In genomic region chr10:69269761-69270160, GRCh38 we compare ENCODE assay signal across 1 cellular context.
TF ChIP-seq lines count a peak whose summit lies in the region.

No MANE protein-coding gene starts in this region.

TF ChIP-seq in K562, 482 proteins besides CTCF, POLR2A, EP300 and RAD21 (continued from another document):
- TF ChIP-seq, protein P1, sequence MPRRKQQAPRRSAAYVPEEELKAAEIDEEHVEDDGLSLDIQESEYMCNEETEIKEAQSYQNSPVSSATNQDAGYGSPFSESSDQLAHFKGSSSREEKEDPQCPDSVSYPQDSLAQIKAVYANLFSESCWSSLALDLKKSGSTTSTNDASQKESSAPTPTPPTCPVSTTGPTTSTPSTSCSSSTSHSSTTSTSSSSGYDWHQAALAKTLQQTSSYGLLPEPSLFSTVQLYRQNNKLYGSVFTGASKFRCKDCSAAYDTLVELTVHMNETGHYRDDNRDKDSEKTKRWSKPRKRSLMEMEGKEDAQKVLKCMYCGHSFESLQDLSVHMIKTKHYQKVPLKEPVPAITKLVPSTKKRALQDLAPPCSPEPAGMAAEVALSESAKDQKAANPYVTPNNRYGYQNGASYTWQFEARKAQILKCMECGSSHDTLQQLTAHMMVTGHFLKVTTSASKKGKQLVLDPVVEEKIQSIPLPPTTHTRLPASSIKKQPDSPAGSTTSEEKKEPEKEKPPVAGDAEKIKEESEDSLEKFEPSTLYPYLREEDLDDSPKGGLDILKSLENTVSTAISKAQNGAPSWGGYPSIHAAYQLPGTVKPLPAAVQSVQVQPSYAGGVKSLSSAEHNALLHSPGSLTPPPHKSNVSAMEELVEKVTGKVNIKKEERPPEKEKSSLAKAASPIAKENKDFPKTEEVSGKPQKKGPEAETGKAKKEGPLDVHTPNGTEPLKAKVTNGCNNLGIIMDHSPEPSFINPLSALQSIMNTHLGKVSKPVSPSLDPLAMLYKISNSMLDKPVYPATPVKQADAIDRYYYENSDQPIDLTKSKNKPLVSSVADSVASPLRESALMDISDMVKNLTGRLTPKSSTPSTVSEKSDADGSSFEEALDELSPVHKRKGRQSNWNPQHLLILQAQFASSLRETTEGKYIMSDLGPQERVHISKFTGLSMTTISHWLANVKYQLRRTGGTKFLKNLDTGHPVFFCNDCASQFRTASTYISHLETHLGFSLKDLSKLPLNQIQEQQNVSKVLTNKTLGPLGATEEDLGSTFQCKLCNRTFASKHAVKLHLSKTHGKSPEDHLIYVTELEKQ (CRISPR knock-in tag; IDR thresholded peaks at IDR 0.05), result no peak
- TF ChIP-seq TRIM25 (IDR thresholded peaks at IDR 0.05; ENCODE audit: borderline replicate concordance) (no peak), ZNF830 (CRISPR knock-in tag; IDR thresholded peaks at IDR 0.05) (no peak), ZNF551 (CRISPR knock-in tag; IDR thresholded peaks at IDR 0.05) (no peak), NCOA1 (IDR thresholded peaks at IDR 0.05; ENCODE audit: low read depth) (no peak), E2F3 (CRISPR knock-in tag; IDR thresholded peaks at IDR 0.05) (no peak), BCL6 (CRISPR knock-in tag; IDR thresholded peaks at IDR 0.05) (no peak), SRF (CRISPR knock-in tag; IDR thresholded peaks at IDR 0.05) (no peak), BACH1 (tag; IDR thresholded peaks at IDR 0.05) (no peak), ZBTB43 (CRISPR knock-in tag; IDR thresholded peaks at IDR 0.05) (no peak), PHB (CRISPR knock-in tag; IDR thresholded peaks at IDR 0.05) (no peak), ZNF507 (tag; conservative IDR thresholded peaks at IDR 0.05) (no peak), HNRNPH1 (optimal IDR thresholded peaks at IDR 0.05; ENCODE audit: low read depth, low read length) (no peak), ARHGAP35 (IDR thresholded peaks at IDR 0.05; ENCODE audit: partially characterized antibody) (no peak), EZH2 (IDR thresholded peaks at IDR 0.05; ENCODE audit: borderline replicate concordance, low read depth, low read length) (no peak), GATA2 (CRISPR knock-in tag; IDR thresholded peaks at IDR 0.05) (no peak), ZNF165 (CRISPR knock-in tag; IDR thresholded peaks at IDR 0.05; ENCODE audit: borderline replicate concordance) (no peak)
- TF ChIP-seq, protein P2, sequence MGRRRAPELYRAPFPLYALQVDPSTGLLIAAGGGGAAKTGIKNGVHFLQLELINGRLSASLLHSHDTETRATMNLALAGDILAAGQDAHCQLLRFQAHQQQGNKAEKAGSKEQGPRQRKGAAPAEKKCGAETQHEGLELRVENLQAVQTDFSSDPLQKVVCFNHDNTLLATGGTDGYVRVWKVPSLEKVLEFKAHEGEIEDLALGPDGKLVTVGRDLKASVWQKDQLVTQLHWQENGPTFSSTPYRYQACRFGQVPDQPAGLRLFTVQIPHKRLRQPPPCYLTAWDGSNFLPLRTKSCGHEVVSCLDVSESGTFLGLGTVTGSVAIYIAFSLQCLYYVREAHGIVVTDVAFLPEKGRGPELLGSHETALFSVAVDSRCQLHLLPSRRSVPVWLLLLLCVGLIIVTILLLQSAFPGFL (CRISPR knock-in tag; IDR thresholded peaks at IDR 0.05), result no peak
TF ChIP-seq in K562: peak in this region for 20.
